Comparison of ENCODE assay signal across 9 cellular contexts in genomic region chr2:222671259-222672067, GRCh38. TPM values are rescaled to one million over a fixed set of nuclear protein-coding genes. Genes with fewer than 3 reads are reported as not detected.
DNase-seq lines count a peak whose midpoint lies in the region; ATAC-seq, FAIRE-seq and TF ChIP-seq lines count a peak whose summit lies in the region.
"Had no signal": no experiment of that assay in that cellular context is flagged by ENCODE, and none has a peak within 500 bp of the region (broad histone marks: within the 10 kb centered on the region; RNA-seq: fewer than 3 reads in every experiment).

MOGAT1 (plus strand) TSS chr2:222671658; CDS start chr2:222671786, 128 bp downstream.

- H3K4ac ChIP-seq in H1 (replicated peaks; ENCODE audit: insufficient read length, low read depth, low read length) (peak within 1 kb of the TSS; percentile 44), mesendoderm (ENCODE audit: low read depth, low read length) (no peak within 1 kb of the TSS)

- H3K27ac ChIP-seq in H1 (ENCODE audit: low read depth, low read length) (no peak within 1 kb of the TSS), mesendoderm (ENCODE audit: low read depth, low read length) (no peak within 1 kb of the TSS), thoracic aorta (no peak within 1 kb of the TSS)

- H2AK5ac ChIP-seq in H1 (ENCODE audit: low read depth, low read length) (no peak within 1 kb of the TSS), mesendoderm (ENCODE audit: low read length) (no peak within 1 kb of the TSS)

- peak within 1 kb of the TSS; percentile 23 for H4K5ac ChIP-seq in H1 (ENCODE audit: insufficient read length, low read depth, low read length)
- no peak within 1 kb of the TSS for H4K5ac ChIP-seq in mesendoderm (ENCODE audit: low read length)

- 4% methylated on average over 43 of the region's 66 CpGs; no CpG with 5 or more reads in 1 of the 2 experiments for WGBS in H1 (ENCODE audit: extremely low coverage in 1 of 2, insufficient coverage in 1 of 2, insufficient read length in 1 of 2, insufficient replicate concordance in 2 of 2, low coverage in 1 of 2, low lambda C conversion rate in 2 of 2, missing lambda C conversion rate in 1 of 2), 2 experiments
- WGBS in mesendoderm (ENCODE audit: extremely low coverage, insufficient coverage, low lambda C conversion rate): no CpG with 5 or more reads among the region's 66 CpGs

- no peak for TF ChIP-seq EP300 in H1 (IDR thresholded peaks at IDR 0.05; ENCODE audit: borderline replicate concordance in 1 of 2, low read depth in 2 of 2, low read length in 2 of 2)

- H3K9me3 Mint-ChIP-seq in T-helper 1 cell treated with Interleukin-12 subunit alpha and Interleukin-12 subunit beta and Interleukin-4 antibody, amounts not matched to agents 30 μg/mL and 1 μg/mL, for 36 hours: no peaks in the 10 kb centered on the region

- H3K27me3 ChIP-seq in H1 (replicated peaks in 1 of 4; ENCODE audit: control insufficient read depth in 3 of 4, extremely low read depth in 1 of 4, insufficient read depth in 3 of 4, low read length in 3 of 4) (peaks cover 0 to 23% (median 11%) of the 10 kb centered on the region in 4 experiments; a peak in 6 of 7 replicates), mesendoderm (ENCODE audit: insufficient read depth, low read length, poor library complexity) (peaks cover 2% of the 10 kb centered on the region), thoracic aorta (replicated peaks; ENCODE audit: insufficient read depth) (no peaks in the 10 kb centered on the region)

- H3K4me1 ChIP-seq in H1 (replicated peaks in 1 of 4; ENCODE audit: control insufficient read depth in 3 of 4, insufficient read depth in 4 of 4, low read length in 3 of 4) (peaks cover 0 to 3% (median 0%) of the 10 kb centered on the region in 4 experiments; a peak in 2 of 7 replicates), mesendoderm (ENCODE audit: control insufficient read depth, low read depth, low read length) (peaks cover 3% of the 10 kb centered on the region), thoracic aorta (ENCODE audit: control insufficient read depth in 1 of 2, low read depth in 2 of 2) (peaks cover 0 to 5% of the 10 kb centered on the region in 2 donors)

- H3K4me2 ChIP-seq in H1 (ENCODE audit: insufficient read depth in 1 of 2, low read depth in 2 of 2, low read length in 2 of 2) (peak within 1 kb of the TSS; percentile 82 to 94), mesendoderm (ENCODE audit: low read length) (peak within 1 kb of the TSS; percentile 76)

- H4K8ac ChIP-seq in H1 (ENCODE audit: extremely low read depth, insufficient read depth, low read length) (peak within 1 kb of the TSS; percentile 93), mesendoderm (ENCODE audit: low read depth, low read length) (no peak within 1 kb of the TSS)

- no peak within 1 kb of the TSS for H3K14ac ChIP-seq in H1 (ENCODE audit: insufficient read length)

- peak within 1 kb of the TSS; percentile 3 to 65 (median 34); a peak in 6 of 7 replicates for H3K9ac ChIP-seq in H1 (replicated peaks in 1 of 4; ENCODE audit: extremely low read depth in 1 of 4, low read depth in 3 of 4, low read length in 3 of 4)
- peak within 1 kb of the TSS; percentile 65 for H3K9ac ChIP-seq in mesendoderm (ENCODE audit: low read length)

- H3K79me1 ChIP-seq in H1 (ENCODE audit: low read depth, low read length) (no peaks in the 10 kb centered on the region), mesendoderm (ENCODE audit: low read length) (no peaks in the 10 kb centered on the region)

- no peak within 1 kb of the TSS for H3K56ac ChIP-seq in H1 (replicated peaks; ENCODE audit: insufficient read length, low read depth, low read length)
- peak within 1 kb of the TSS; percentile 83 for H3K56ac ChIP-seq in mesendoderm (ENCODE audit: low read length)

- H3K36me3 Mint-ChIP-seq in T-helper 1 cell treated with Interleukin-12 subunit alpha and Interleukin-12 subunit beta and Interleukin-4 antibody, amounts not matched to agents 30 μg/mL and 1 μg/mL, for 36 hours (ENCODE audit: low read depth): no peaks in the 10 kb centered on the region

- TF ChIP-seq RAD21 in H1 (IDR thresholded peaks at IDR 0.05 in 1 of 2, conservative IDR thresholded peaks at IDR 0.05 in 1 of 2; ENCODE audit: low read depth in 2 of 2, low read length in 2 of 2): no peak

- peaks cover 10% of the 10 kb centered on the region; the same call in 1 of the 2 replicates for H3K23me2 ChIP-seq in H1 (ENCODE audit: low read depth, low read length)

- TF ChIP-seq CTCF in H1 (IDR thresholded peaks at IDR 0.05; ENCODE audit: control extremely low read depth in 1 of 3, insufficient read depth in 1 of 3, low read depth in 1 of 3, low read length in 3 of 3): peak in 2 of 3 experiments; percentile 4 to 33; a peak in 2 of 4 replicates
- peak; percentile 27 for TF ChIP-seq CTCF in thoracic aorta (IDR thresholded peaks at IDR 0.05)

- no peaks in the 10 kb centered on the region for H3K79me2 ChIP-seq in H1 (ENCODE audit: control insufficient read depth in 1 of 2, insufficient read depth in 2 of 2, low read length in 2 of 2)
- no peaks in the 10 kb centered on the region for H3K79me2 ChIP-seq in mesendoderm (ENCODE audit: control insufficient read depth, insufficient read depth, low read length)

- no peak for FAIRE-seq in H1 (lab: Jason Lieb, UNC)

- H3K18ac ChIP-seq in H1 (ENCODE audit: extremely low read depth, low read length) (peak within 1 kb of the TSS; percentile 89; the same call in 1 of the 2 replicates), mesendoderm (ENCODE audit: low read length) (no peak within 1 kb of the TSS)

- H2AFZ ChIP-seq in H1 (ENCODE audit: low read length): peak within 1 kb of the TSS; percentile 87

- H3K36me3 ChIP-seq in H1 (ENCODE audit: control insufficient read depth in 2 of 4, insufficient read depth in 4 of 4, low read length in 3 of 4) (no peaks in the 10 kb centered on the region), mesendoderm (ENCODE audit: control insufficient read depth, insufficient read depth, low read length) (no peaks in the 10 kb centered on the region), thoracic aorta (no peaks in the 10 kb centered on the region)

- CTCF ChIA-PET in H1 (lab: Charles Lee; ENCODE audit: partially characterized antibody): interaction anchor here (0.7 to 2.6 kb wide), 9 partner anchors 8 to 619 kb away, joined by 3 to 10 read pairs (median 7); no protein-coding TSS in a partner anchor

- H3K4me3 Mint-ChIP-seq in T-helper 1 cell treated with Interleukin-12 subunit alpha and Interleukin-12 subunit beta and Interleukin-4 antibody, amounts not matched to agents 30 μg/mL and 1 μg/mL, for 36 hours: peak within 1 kb of the TSS; percentile 32

- H3K27ac Mint-ChIP-seq in T-helper 1 cell treated with Interleukin-12 subunit alpha and Interleukin-12 subunit beta and Interleukin-4 antibody, amounts not matched to agents 30 μg/mL and 1 μg/mL, for 36 hours: no peak within 1 kb of the TSS

- 0 out of 3 replicates have a peak, but pooled peaks of 1 of the 2 experiments have one; percentile 40 for TF ChIP-seq POLR2A in H1 (IDR thresholded peaks at IDR 0.05; ENCODE audit: control extremely low read depth in 1 of 2, low read depth in 2 of 2, low read length in 2 of 2)

- H4K20me1 ChIP-seq in H1 (replicated peaks in 1 of 2; ENCODE audit: control insufficient read depth in 1 of 2, insufficient read depth in 2 of 2, low read length in 2 of 2): no peaks in the 10 kb centered on the region

- POLR2A ChIA-PET in H1 (lab: Charles Lee; ENCODE audit: partially characterized antibody): interaction anchor here (0.7 to 2.0 kb wide), 5 partner anchors 9 to 288 kb away, joined by 3 to 5 read pairs (median 4); partner anchors contain the start of gene FARSB

- no peak within 1 kb of the TSS for H2BK20ac ChIP-seq in H1 (ENCODE audit: low read length)

- peaks cover 73% of the 10 kb centered on the region for H3K27me3 Mint-ChIP-seq in T-helper 1 cell treated with Interleukin-12 subunit alpha and Interleukin-12 subunit beta and Interleukin-4 antibody, amounts not matched to agents 30 μg/mL and 1 μg/mL, for 36 hours (ENCODE audit: low read depth)

- ATAC-seq in thoracic aorta (ENCODE audit: insufficient number of reproducible peaks, low FRiP score, low read depth) (peak; percentile 24), HG03139 (IDR thresholded peaks at IDR 0.05; ENCODE audit: unreplicated experiment) (no peak)

- DNase-seq in T-helper 1 cell (no peak), NCI-H510A (lab: John Stamatoyannopoulos, UW) (peak; percentile 16), H1 (ENCODE audit: low read depth in 1 of 2, low spot score in 2 of 2) (peak; percentile 36 to 86), mesendoderm (peak; percentile 83), thoracic aorta (ENCODE audit: low spot score) (no peak), NCI-H2196 (lab: John Stamatoyannopoulos, UW; ENCODE audit: unreplicated experiment) (no peak)

- peaks cover 5% of the 10 kb centered on the region for H3K4me1 Mint-ChIP-seq in T-helper 1 cell treated with Interleukin-12 subunit alpha and Interleukin-12 subunit beta and Interleukin-4 antibody, amounts not matched to agents 30 μg/mL and 1 μg/mL, for 36 hours (ENCODE audit: low read depth)

- H2BK12ac ChIP-seq in H1 (ENCODE audit: low read depth, low read length): 0 out of 2 replicates have a peak within 1 kb of the TSS, but pooled peaks have one; percentile 7

- H3K4me3 ChIP-seq in H1 (ENCODE audit: extremely low read depth in 1 of 4, insufficient read depth in 2 of 4, low read depth in 3 of 4, low read length in 4 of 4) (peak within 1 kb of the TSS; percentile 48 to 63 (median 60)), mesendoderm (ENCODE audit: low read length) (peak within 1 kb of the TSS; percentile 51), thoracic aorta (peak within 1 kb of the TSS; percentile 71)

- H3K9me3 ChIP-seq in H1 (ENCODE audit: insufficient read depth in 2 of 2, low read depth in 1 of 2, low read length in 1 of 2) (no peaks in the 10 kb centered on the region), thoracic aorta (no peaks in the 10 kb centered on the region)

- no peak within 1 kb of the TSS for H3K23ac ChIP-seq in H1 (ENCODE audit: insufficient read length)
- peak within 1 kb of the TSS; percentile 12 for H3K23ac ChIP-seq in mesendoderm (ENCODE audit: low read length)

- H2BK5ac ChIP-seq in H1 (ENCODE audit: low read depth, low read length) (0 out of 2 replicates have a peak within 1 kb of the TSS, but pooled peaks have one; percentile 8), mesendoderm (ENCODE audit: low read length) (no peak within 1 kb of the TSS)

- H2BK15ac ChIP-seq in H1 (ENCODE audit: low read length): no peak within 1 kb of the TSS
- no peak within 1 kb of the TSS for H2BK15ac ChIP-seq in mesendoderm (replicated peaks; ENCODE audit: low read depth)

- peak within 1 kb of the TSS; percentile 11 for H4K91ac ChIP-seq in H1 (replicated peaks; ENCODE audit: insufficient read length, low read length)

- H2BK120ac ChIP-seq in H1 (replicated peaks; ENCODE audit: low read depth, low read length) (no peak within 1 kb of the TSS), mesendoderm (ENCODE audit: low read depth, low read length) (no peak within 1 kb of the TSS)

RNA-seq across cellular contexts. Expression of gene MOGAT1, which starts in this region (rescaled TPM):
- total RNA-seq in H1 (2021; fragmentation: NEBNext Ultra II Directional; extraction: Animal tissue kit (Norgen Biotek cat#: 25700)): 0.31 and 0.67 TPM in 2 replicates
- 0.11 TPM in 2 replicates for polyA plus RNA-seq in H1 (2011; rRNA removed)
- polyA plus RNA-seq in H1 (2011; cell fraction: cytosol; rRNA removed): 0.25 TPM
- not detected for polyA plus RNA-seq in H1 (2011; cell fraction: nucleus; rRNA removed)
- 0.29 to 0.60 TPM (median 0.33 TPM) in 4 replicates for polyA plus RNA-seq in H1 (2012, experiment 1 of 2)
- not detected for polyA plus RNA-seq in H1 (2012, experiment 2 of 2)
- polyA plus RNA-seq in H1 (2013, experiment 1 of 2): 0.39 TPM
- polyA plus RNA-seq in H1 (2013, experiment 2 of 2): 0.59 TPM
- polyA minus RNA-seq in H1 (2011; rRNA and poly(A)+ RNA removed): 0.34 and 0.35 TPM in 2 replicates
- not detected for polyA minus RNA-seq in H1 (2011; cell fraction: cytosol; rRNA and poly(A)+ RNA removed)
- polyA minus RNA-seq in H1 (2011; cell fraction: nucleus; rRNA and poly(A)+ RNA removed): 1.5 TPM
- polyA plus RNA-seq in mesendoderm (2013, experiment 1 of 2): 0.07 TPM
- polyA plus RNA-seq in mesendoderm (2013, experiment 2 of 2): not detected
- not detected for total RNA-seq in thoracic aorta
- total RNA-seq: T-helper 2 cell treated with Interferon-gamma antibody and Interleukin-4, amounts not matched to agents 100 ng/mL and 5 ng/mL, for 36 hours had no signal

Comparison
In these comparisons a context has a peak if more than half of its experiments do, and no peak if none do; other contexts are left out.
1. Peak in ATAC-seq and H3K4me3 ChIP-seq in thoracic aorta; RNA of the gene not detected or under 1 TPM.
2. DNase-seq: peak in NCI-H510A (single experiment), H1 (2 of 2) and mesendoderm (single experiment); none in T-helper 1 cell (0 of 5), thoracic aorta (single experiment) and NCI-H2196 (single experiment).
3. Peak in every context shown above with its lines, with median percentiles within 50 percentile points of each other: H3K4me3 ChIP-seq.